Comparison of ENCODE assay signal across 22 cellular contexts in the genomic region with DNA sequence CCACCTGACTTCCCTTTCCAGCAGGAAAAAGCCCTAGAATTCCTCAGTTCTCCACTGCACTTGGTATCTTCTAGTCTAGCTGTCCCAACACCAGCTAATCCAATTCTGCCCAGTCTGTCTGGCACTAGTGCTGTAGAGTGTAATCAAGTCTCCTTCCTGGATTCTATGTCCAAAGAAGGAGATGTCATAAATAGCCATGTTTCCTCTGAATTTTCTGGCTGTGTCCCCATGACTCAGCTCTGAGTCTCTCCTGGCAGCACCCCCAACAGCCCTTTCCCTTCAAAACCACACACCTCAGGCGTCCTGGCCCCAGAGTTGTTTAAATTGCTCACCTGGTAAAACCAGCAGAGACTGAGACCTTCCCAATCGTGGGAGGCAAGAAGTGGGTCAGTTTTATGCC.
DNase-seq lines count a peak whose midpoint lies in the region; ATAC-seq, FAIRE-seq and TF ChIP-seq lines count a peak whose summit lies in the region.
"Had no signal": no experiment of that assay in that cellular context is flagged by ENCODE, and none has a peak within 500 bp of the region (broad histone marks: within the 10 kb centered on the region; RNA-seq: fewer than 3 reads in every experiment).

No MANE protein-coding gene starts in this region.

- H3K4me3 Mint-ChIP-seq in astrocyte (ENCODE audit: unreplicated experiment): no peak overlapping the region
- H3K4me3 Mint-ChIP-seq: activated CD4-positive, alpha-beta memory T cell treated with anti-CD3 and anti-CD28 coated beads for 36 hours; stimulated activated naive CD8-positive, alpha-beta T cell treated with anti-CD3 and anti-CD28 coated beads, Interleukin-15, Interleukin-2, amounts not matched to agents 100 ng/mL and 50 ng/mL, for 24 hours; WTC11 had no signal

- no peak overlapping the region for H3K27ac Mint-ChIP-seq in astrocyte (ENCODE audit: unreplicated experiment)
- H3K27ac Mint-ChIP-seq: activated CD4-positive, alpha-beta memory T cell treated with anti-CD3 and anti-CD28 coated beads for 36 hours; stimulated activated naive CD8-positive, alpha-beta T cell treated with anti-CD3 and anti-CD28 coated beads, Interleukin-15, Interleukin-2, amounts not matched to agents 100 ng/mL and 50 ng/mL, for 24 hours; WTC11 had no signal

- H3K27me3 ChIP-seq in astrocyte (ENCODE audit: insufficient read depth, low read length) (no peaks in the 10 kb centered on the region), WERI-Rb-1 (ENCODE audit: insufficient read depth, low read depth, severe bottlenecking) (no peaks in the 10 kb centered on the region)
- H3K27me3 ChIP-seq: BE2C, upper lobe of left lung had no signal

- H4K20me1 ChIP-seq in astrocyte (ENCODE audit: insufficient read depth, low read length): no peaks in the 10 kb centered on the region

- H3K79me2 ChIP-seq in astrocyte (ENCODE audit: insufficient read depth, low read length): no peaks in the 10 kb centered on the region

- FAIRE-seq in astrocyte (lab: Jason Lieb, UNC) (no peak), urothelium cell line (lab: Jason Lieb, UNC) (no peak)
- FAIRE-seq: K562 had no signal

- no peaks in the 10 kb centered on the region for H3K27me3 Mint-ChIP-seq in astrocyte (ENCODE audit: low read depth, unreplicated experiment)
- H3K27me3 Mint-ChIP-seq: activated CD4-positive, alpha-beta memory T cell treated with anti-CD3 and anti-CD28 coated beads for 36 hours; stimulated activated naive CD8-positive, alpha-beta T cell treated with anti-CD3 and anti-CD28 coated beads, Interleukin-15, Interleukin-2, amounts not matched to agents 100 ng/mL and 50 ng/mL, for 24 hours had no signal

- peak overlapping the region; percentile 57 for H3K4me2 ChIP-seq in astrocyte (ENCODE audit: low read length)

- H2AFZ ChIP-seq in astrocyte (ENCODE audit: low read depth, low read length): peak overlapping the region; percentile 46

- H3K36me3 ChIP-seq in astrocyte (ENCODE audit: insufficient read depth, low read length) (no peaks in the 10 kb centered on the region), WERI-Rb-1 (no peaks in the 10 kb centered on the region)
- H3K36me3 ChIP-seq: BE2C, left ventricle myocardium inferior, upper lobe of left lung had no signal

- H3K4me1 ChIP-seq in astrocyte (ENCODE audit: insufficient read depth, low read length): peaks cover 6% of the 10 kb centered on the region
- H3K4me1 ChIP-seq: BE2C, left ventricle myocardium inferior, upper lobe of left lung had no signal

- no peak overlapping the region for H3K9ac ChIP-seq in astrocyte (ENCODE audit: low read length)

- peak; percentile 84 for DNase-seq in HT1080 (ENCODE audit: low read depth)
- DNase-seq in astrocyte (ENCODE audit: low read depth): peak; percentile 79
- peak; percentile 10 for DNase-seq in fibroblast of the aortic adventitia (ENCODE audit: low read depth)
- peak; percentile 55 for DNase-seq in urothelium cell line (ENCODE audit: low spot score)
- DNase-seq in SW 1271 (lab: John Stamatoyannopoulos, UW): no peak
- DNase-seq in WERI-Rb-1: no peak
- DNase-seq: activated CD4-positive, alpha-beta memory T cell treated with anti-CD3 and anti-CD28 coated beads for 36 hours; activated effector memory CD4-positive, alpha-beta T cell treated with anti-CD3 and anti-CD28 coated beads, Interleukin-2, amount 50 U/mL, for 16 hours; BE2C; central memory CD4-positive, alpha-beta T cell; left ventricle myocardium inferior; NCI-H187 treated with DMSO at 0.1 percent for 48 hours; NCI-H774; OCI-M1; stimulated activated CD4-positive, alpha-beta T cell treated with anti-CD3 and anti-CD28 coated beads, Interleukin-4, amount 100 ng/mL, for 24 hours; T-helper 2 cell; upper lobe of left lung had no signal

- H3K4me3 ChIP-seq in astrocyte (ENCODE audit: insufficient read depth, low read depth, low read length) (no peak overlapping the region), fibroblast of the aortic adventitia (ENCODE audit: low read depth, low read length) (no peak overlapping the region), WERI-Rb-1 (ENCODE audit: low read depth, low read length) (no peak overlapping the region)
- H3K4me3 ChIP-seq: K562, left ventricle myocardium inferior, upper lobe of left lung had no signal

- H3K36me3 Mint-ChIP-seq in astrocyte (ENCODE audit: low read depth, unreplicated experiment): no peaks in the 10 kb centered on the region
- H3K36me3 Mint-ChIP-seq: activated CD4-positive, alpha-beta memory T cell treated with anti-CD3 and anti-CD28 coated beads for 36 hours had no signal

- H3K9me3 ChIP-seq in astrocyte (ENCODE audit: insufficient read depth, low read depth, low read length) (no peaks in the 10 kb centered on the region), WERI-Rb-1 (ENCODE audit: severe bottlenecking) (peaks cover 4% of the 10 kb centered on the region)
- H3K9me3 ChIP-seq: BE2C, upper lobe of left lung had no signal

- no peak overlapping the region for H3K27ac ChIP-seq in astrocyte (ENCODE audit: low read depth, low read length)
- H3K27ac ChIP-seq in WERI-Rb-1: no peak overlapping the region
- H3K27ac ChIP-seq: HL-60, left ventricle myocardium inferior, upper lobe of left lung had no signal

- TF ChIP-seq CTCF in astrocyte (IDR thresholded peaks at IDR 0.05; ENCODE audit: insufficient read depth, low read depth, low read length) (no peak), fibroblast of the aortic adventitia (IDR thresholded peaks at IDR 0.05; ENCODE audit: insufficient read depth, low read length) (no peak), WERI-Rb-1 (IDR thresholded peaks at IDR 0.05; ENCODE audit: low read depth, low read length) (no peak)

- peaks cover 7% of the 10 kb centered on the region for H3K9me3 Mint-ChIP-seq in astrocyte (ENCODE audit: unreplicated experiment)
- H3K9me3 Mint-ChIP-seq: activated CD4-positive, alpha-beta memory T cell treated with anti-CD3 and anti-CD28 coated beads for 36 hours; stimulated activated naive CD8-positive, alpha-beta T cell treated with anti-CD3 and anti-CD28 coated beads, Interleukin-15, Interleukin-2, amounts not matched to agents 100 ng/mL and 50 ng/mL, for 24 hours had no signal

- H3K4me1 Mint-ChIP-seq in astrocyte (ENCODE audit: low read depth, unreplicated experiment): peaks cover 10% of the 10 kb centered on the region
- H3K4me1 Mint-ChIP-seq: WTC11 had no signal

- ATAC-seq in HG02970 (IDR thresholded peaks at IDR 0.05; ENCODE audit: low FRiP score, unreplicated experiment): no peak
- ATAC-seq: K562, WTC11 had no signal

Comparison
In these comparisons a context has a peak if more than half of its experiments do, and no peak if none do; other contexts are left out.
1. DNase-seq: peak in HT1080 (single experiment), astrocyte (single experiment), fibroblast of the aortic adventitia (single experiment) and urothelium cell line (single experiment); none in SW 1271 (0 of 2) and WERI-Rb-1 (single experiment).